12 cellular contexts compared by ENCODE assay signal in genomic region chr12:124289634-124290600, GRCh38. TPM values are rescaled to one million over a fixed set of nuclear protein-coding genes. Genes with fewer than 3 reads are reported as not detected.
DNase-seq lines count a peak whose midpoint lies in the region; ATAC-seq and TF ChIP-seq lines count a peak whose summit lies in the region.
"Had no signal": no experiment of that assay in that cellular context is flagged by ENCODE, and none has a peak within 500 bp of the region (broad histone marks: within the 10 kb centered on the region; RNA-seq: fewer than 3 reads in every experiment).

No MANE protein-coding gene starts in this region.

- H3K4me3 Mint-ChIP-seq in HFFc6 (peak overlapping the region; percentile 76), chondrocyte (ENCODE audit: unreplicated experiment) (no peak overlapping the region)
- H3K4me3 Mint-ChIP-seq: activated T-cell treated with anti-CD3 and anti-CD28 coated beads, Interleukin-2, amount 50 U/mL, for 4 hours; T-helper 17 cell had no signal

- peak; percentile 42 for DNase-seq in A172 (ENCODE audit: low spot score)
- peak; percentile 41 for DNase-seq in HFFc6
- peak; percentile 48 for DNase-seq in chondrocyte (ENCODE audit: low spot score)
- DNase-seq in medulla oblongata (ENCODE audit: extremely low spot score), result peak; percentile 60
- no peak for DNase-seq in NCI-H1930 (lab: John Stamatoyannopoulos, UW)
- DNase-seq: activated T-cell treated with anti-CD3 and anti-CD28 coated beads, Interleukin-2, amount 50 U/mL, for 4 hours; central memory CD4-positive, alpha-beta T cell; NCI-H524; T-helper 17 cell had no signal

- H3K4me1 Mint-ChIP-seq in HFFc6 (ENCODE audit: low read depth) (peaks cover 19% of the 10 kb centered on the region), chondrocyte (ENCODE audit: low read depth) (peaks cover 26% of the 10 kb centered on the region)
- H3K4me1 Mint-ChIP-seq: T-helper 17 cell had no signal

- H3K27ac Mint-ChIP-seq in HFFc6, result peak overlapping the region; percentile 21; the same call in 1 of the 2 replicates
- H3K27ac Mint-ChIP-seq in chondrocyte (ENCODE audit: unreplicated experiment), result peak overlapping the region; percentile 61
- H3K27ac Mint-ChIP-seq: T-helper 17 cell had no signal

- TF ChIP-seq CTCF in HFFc6 (IDR thresholded peaks at IDR 0.05) (no peak), chondrocyte (IDR thresholded peaks at IDR 0.05) (no peak)

- ATAC-seq in GM18520 (IDR thresholded peaks at IDR 0.05; ENCODE audit: unreplicated experiment) (no peak), HG03520 (IDR thresholded peaks at IDR 0.05; ENCODE audit: unreplicated experiment) (no peak), HG02973 (IDR thresholded peaks at IDR 0.05; ENCODE audit: unreplicated experiment) (no peak)
- ATAC-seq: activated T-cell treated with anti-CD3 and anti-CD28 coated beads, Interleukin-2, amount 50 U/mL, for 4 hours; T-helper 17 cell had no signal

- peaks cover 8% of the 10 kb centered on the region for H3K9me3 Mint-ChIP-seq in HFFc6
- peaks cover 14% of the 10 kb centered on the region for H3K9me3 Mint-ChIP-seq in chondrocyte (ENCODE audit: low read depth)

- H3K27me3 Mint-ChIP-seq in HFFc6 (ENCODE audit: insufficient read depth), result peaks cover 50% of the 10 kb centered on the region
- peaks cover 5% of the 10 kb centered on the region for H3K27me3 Mint-ChIP-seq in chondrocyte (ENCODE audit: low read depth)

- H3K36me3 Mint-ChIP-seq in HFFc6 (ENCODE audit: low read depth) (peaks cover under 1% of the 10 kb centered on the region), chondrocyte (ENCODE audit: low read depth) (peaks cover 6% of the 10 kb centered on the region)

RNA-seq across cellular contexts. Expression of gene RFLNA, which starts 5.0 kb away (rescaled TPM):
- not detected in 2 replicates for total RNA-seq in A172 (2014; rRNA removed; shearing (Covaris generic))
- total RNA-seq in HFFc6 (2021; fragmentation: NEBNext Ultra II Directional; extraction: Animal tissue kit (Norgen Biotek cat#: 25700)), result not detected
- total RNA-seq in chondrocyte, result 1.0 to 4.7 TPM (median 1.3 TPM) in 3 replicates
- total RNA-seq: activated T-cell treated with anti-CD3 and anti-CD28 coated beads, Interleukin-2, amount 50 U/mL, for 4 hours; T-helper 17 cell had no signal

Comparison
In these comparisons a context has a peak if more than half of its experiments do, and no peak if none do; other contexts are left out.
1. DNase-seq: peak in A172 (single experiment), HFFc6 (single experiment), chondrocyte (single experiment) and medulla oblongata (single experiment); none in NCI-H1930 (0 of 2).